In genomic region chr7:19932549-19933249, GRCh38 we compare ENCODE assay signal across 26 cellular contexts.
DNase-seq lines count a peak whose midpoint lies in the region; ATAC-seq lines count a peak whose summit lies in the region.
"Had no signal": no experiment of that assay in that cellular context is flagged by ENCODE, and none has a peak within 500 bp of the region (broad histone marks: within the 10 kb centered on the region; RNA-seq: fewer than 3 reads in every experiment).

No MANE protein-coding gene starts in this region.

- peaks cover 18% of the 10 kb centered on the region for H3K4me1 ChIP-seq in ACC112 (ENCODE audit: control insufficient read depth, insufficient read depth, low read length, unreplicated experiment)
- H3K4me1 ChIP-seq: BE2C, upper lobe of left lung had no signal

- no peaks in the 10 kb centered on the region for H3K36me3 ChIP-seq in ACC112 (ENCODE audit: insufficient read depth, low read length)
- H3K36me3 ChIP-seq: BE2C, upper lobe of left lung had no signal

- ATAC-seq in HG02840 (IDR thresholded peaks at IDR 0.05; ENCODE audit: low FRiP score, unreplicated experiment), result no peak
- ATAC-seq: activated naive CD8-positive, alpha-beta T cell treated with anti-CD3 and anti-CD28 coated beads, Interleukin-2, amount 50 U/mL, for 24 hours; stimulated activated naive B cell treated with anti-CD40 and anti-IgM and Interleukin-4, amounts not matched to agents 10 μg/mL and 1 μg/mL and 100 μg/mL, for 72 hours had no signal

- H3K79me2 ChIP-seq in ACC112 (ENCODE audit: control insufficient read depth, insufficient read depth, low read length, unreplicated experiment), result no peaks in the 10 kb centered on the region

- H2AFZ ChIP-seq in ACC112 (ENCODE audit: low read length, unreplicated experiment), result peak overlapping the region; percentile 22
- H2AFZ ChIP-seq: PC-9 had no signal

- no peak overlapping the region for H3K4me3 ChIP-seq in ACC112 (ENCODE audit: low read depth, low read length)
- H3K4me3 ChIP-seq: PC-9, upper lobe of left lung had no signal

- H3K27ac ChIP-seq in ACC112 (ENCODE audit: low read depth, low read length), result no peak overlapping the region
- H3K27ac ChIP-seq: epithelial cell of prostate, PC-9, upper lobe of left lung had no signal

- no peaks in the 10 kb centered on the region for H3K27me3 ChIP-seq in ACC112 (ENCODE audit: insufficient read depth, low read length)
- H3K27me3 ChIP-seq: BE2C, upper lobe of left lung had no signal

- DNase-seq in DMS 273 treated with DMSO at 0.1 percent for 48 hours (lab: John Stamatoyannopoulos, UW) (peak; percentile 84), NCI-H2171 (lab: John Stamatoyannopoulos, UW) (peak; percentile 89), SHP77 treated with DMSO at 0.1 percent for 48 hours (lab: John Stamatoyannopoulos, UW) (peak; percentile 75), OCI-M2 (lab: John Stamatoyannopoulos, UW; ENCODE audit: unreplicated experiment) (no peak), NOMO-1 (lab: John Stamatoyannopoulos, UW; ENCODE audit: unreplicated experiment in 2 of 2) (no peak)
- no peak for DNase-seq in stimulated activated CD8-positive, alpha-beta memory T cell treated with anti-CD3 and anti-CD28 coated beads, Interleukin-4, amount 100 ng/mL, for 48 hours
- DNase-seq: activated CD4-positive, alpha-beta memory T cell treated with anti-CD3 and anti-CD28 coated beads for 36 hours; activated CD4-positive, CD25-positive, alpha-beta regulatory T cell treated with anti-CD3 and anti-CD28 coated beads, Interleukin-2, amount 50 U/mL, for 72 hours; activated naive CD4-positive, alpha-beta T cell; activated naive CD8-positive, alpha-beta T cell treated with anti-CD3 and anti-CD28 coated beads, Interleukin-2, amount 50 U/mL, for 24 hours; BE2C; caudate nucleus; CD8-positive, alpha-beta memory T cell; cortex of kidney; DND-41; effector memory CD4-positive, alpha-beta T cell; immature natural killer cell; NCI-H1105 treated with DMSO at 0.1 percent for 48 hours; NK-92 treated with Interleukin-12 subunit alpha and Interleukin-12 subunit beta, amount 100 ng/mL, for 24 hours; PC-9; Right ventricle myocardium superior; stimulated activated naive B cell treated with anti-CD40 and anti-IgM and Interleukin-4, amounts not matched to agents 10 μg/mL and 1 μg/mL and 100 μg/mL, for 72 hours; upper lobe of left lung had no signal

Comparison
In these comparisons a context has a peak if more than half of its experiments do, and no peak if none do; other contexts are left out.
1. DNase-seq: peak in DMS 273 treated with DMSO at 0.1 percent for 48 hours (single experiment), NCI-H2171 (single experiment) and SHP77 treated with DMSO at 0.1 percent for 48 hours (single experiment); none in OCI-M2 (single experiment), stimulated activated CD8-positive, alpha-beta memory T cell treated with anti-CD3 and anti-CD28 coated beads, Interleukin-4, amount 100 ng/mL, for 48 hours (single experiment) and NOMO-1 (0 of 2).